In the genomic region with DNA sequence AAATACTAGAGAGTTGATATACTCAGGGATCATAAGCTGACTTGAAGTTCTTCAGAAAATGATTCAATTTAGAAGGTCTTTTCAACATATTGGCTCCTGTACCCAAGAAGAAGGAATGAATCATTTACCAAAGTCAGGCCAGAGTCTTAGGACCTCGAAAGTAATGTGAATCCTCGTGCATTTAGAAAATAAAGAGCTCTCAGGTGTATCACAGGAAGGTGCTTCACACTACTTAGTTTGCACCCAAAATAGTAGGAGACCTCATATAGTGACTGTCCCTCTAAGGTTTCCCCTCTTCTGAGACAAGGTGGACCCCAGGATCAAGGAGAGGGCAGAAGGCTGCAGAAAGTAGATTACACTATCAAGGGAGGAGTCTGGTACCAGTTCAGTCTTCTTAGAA, we compare ENCODE assay signal across 28 cellular contexts.
A peak's percentile ranks its signal among the peaks of the same experiment; 100 is the strongest.
DNase-seq lines count a peak whose midpoint lies in the region; ATAC-seq and TF ChIP-seq lines count a peak whose summit lies in the region.
"Had no signal": no experiment of that assay in that cellular context is flagged by ENCODE, and none has a peak within 500 bp of the region (broad histone marks: within the 10 kb centered on the region; RNA-seq: fewer than 3 reads in every experiment).

No MANE protein-coding gene starts in this region.

- H3K9me3 ChIP-seq in mucosa of descending colon, result no peaks in the 10 kb centered on the region
- H3K9me3 ChIP-seq: BE2C, gastrocnemius medialis, HAP-1, SJSA1, uterus had no signal

- no peaks in the 10 kb centered on the region for H3K9me3 Mint-ChIP-seq in chondrocyte (ENCODE audit: low read depth)
- H3K9me3 Mint-ChIP-seq in activated CD4-positive, alpha-beta T cell treated with anti-CD3 and anti-CD28 coated beads, Interleukin-2, amount 10 ng/mL, durations not matched to agents 7 days and 5 days, result no peaks in the 10 kb centered on the region
- H3K9me3 Mint-ChIP-seq: activated naive CD4-positive, alpha-beta T cell treated with anti-CD3 and anti-CD28 coated beads for 36 hours; effector memory CD8-positive, alpha-beta T cell; IgD-negative memory B cell; memory B cell had no signal

- POLR2A ChIA-PET in activated CD4-positive, alpha-beta T cell treated with anti-CD3 and anti-CD28 coated beads, Interleukin-2, amount 10 ng/mL, durations not matched to agents 7 days and 5 days (lab: Charles Lee), result no interaction called here

- H3K4me3 ChIP-seq in foreskin fibroblast (ENCODE audit: low read depth in 1 of 2, low read length in 2 of 2) (no peak overlapping the region), mucosa of descending colon (no peak overlapping the region)
- H3K4me3 ChIP-seq: gastrocnemius medialis, HAP-1, hepatocyte, SJSA1, uterus had no signal

- TF ChIP-seq CTCF in foreskin fibroblast (IDR thresholded peaks at IDR 0.05; ENCODE audit: low read depth, low read length), result no peak
- TF ChIP-seq CTCF in chondrocyte (IDR thresholded peaks at IDR 0.05), result no peak
- TF ChIP-seq CTCF in mucosa of descending colon (IDR thresholded peaks at IDR 0.05), result no peak

- CTCF ChIA-PET in activated CD4-positive, alpha-beta T cell treated with anti-CD3 and anti-CD28 coated beads, Interleukin-2, amount 10 ng/mL, durations not matched to agents 7 days and 5 days (lab: Charles Lee), result no interaction called here

- no peaks in the 10 kb centered on the region for H3K4me1 ChIP-seq in mucosa of descending colon (ENCODE audit: low read depth)
- H3K4me1 ChIP-seq: BE2C, gastrocnemius medialis, HAP-1, SJSA1, uterus had no signal

- intact Hi-C loops in mucosa of descending colon (cut with DNase I, micrococcal nuclease), result no loop called here

- H3K27ac Mint-ChIP-seq in chondrocyte (ENCODE audit: unreplicated experiment), result no peak overlapping the region
- H3K27ac Mint-ChIP-seq in activated CD4-positive, alpha-beta T cell treated with anti-CD3 and anti-CD28 coated beads, Interleukin-2, amount 10 ng/mL, durations not matched to agents 7 days and 5 days, result no peak overlapping the region
- H3K27ac Mint-ChIP-seq: activated naive CD4-positive, alpha-beta T cell treated with anti-CD3 and anti-CD28 coated beads for 36 hours; effector memory CD8-positive, alpha-beta T cell; IgD-negative memory B cell; memory B cell; progenitor cell of endocrine pancreas had no signal

- no peak overlapping the region for H3K4me3 Mint-ChIP-seq in chondrocyte (ENCODE audit: unreplicated experiment)
- no peak overlapping the region for H3K4me3 Mint-ChIP-seq in activated CD4-positive, alpha-beta T cell treated with anti-CD3 and anti-CD28 coated beads, Interleukin-2, amount 10 ng/mL, durations not matched to agents 7 days and 5 days
- H3K4me3 Mint-ChIP-seq: activated naive CD4-positive, alpha-beta T cell treated with anti-CD3 and anti-CD28 coated beads for 36 hours; effector memory CD8-positive, alpha-beta T cell; IgD-negative memory B cell; memory B cell had no signal

- no peaks in the 10 kb centered on the region for H3K36me3 ChIP-seq in mucosa of descending colon (ENCODE audit: low read depth)
- H3K36me3 ChIP-seq: BE2C, gastrocnemius medialis, HAP-1, SJSA1, uterus had no signal

- H3K36me3 Mint-ChIP-seq in chondrocyte (ENCODE audit: low read depth), result no peaks in the 10 kb centered on the region
- H3K36me3 Mint-ChIP-seq in activated CD4-positive, alpha-beta T cell treated with anti-CD3 and anti-CD28 coated beads, Interleukin-2, amount 10 ng/mL, durations not matched to agents 7 days and 5 days (ENCODE audit: low read depth), result no peaks in the 10 kb centered on the region
- H3K36me3 Mint-ChIP-seq: IgD-negative memory B cell, memory B cell had no signal

- H3K27me3 Mint-ChIP-seq in chondrocyte (ENCODE audit: low read depth), result peaks cover 5% of the 10 kb centered on the region
- H3K27me3 Mint-ChIP-seq in activated CD4-positive, alpha-beta T cell treated with anti-CD3 and anti-CD28 coated beads, Interleukin-2, amount 10 ng/mL, durations not matched to agents 7 days and 5 days, result peaks cover 22% of the 10 kb centered on the region

- H3K4me1 Mint-ChIP-seq in chondrocyte (ENCODE audit: low read depth), result peaks cover 14% of the 10 kb centered on the region
- H3K4me1 Mint-ChIP-seq in activated CD4-positive, alpha-beta T cell treated with anti-CD3 and anti-CD28 coated beads, Interleukin-2, amount 10 ng/mL, durations not matched to agents 7 days and 5 days, result no peaks in the 10 kb centered on the region
- H3K4me1 Mint-ChIP-seq: IgD-negative memory B cell, memory B cell had no signal

- ATAC-seq in GM18861 (IDR thresholded peaks at IDR 0.05; ENCODE audit: unreplicated experiment) (peak; percentile 48), GM21423 (IDR thresholded peaks at IDR 0.05; ENCODE audit: unreplicated experiment) (peak; percentile 75), HG03064 (IDR thresholded peaks at IDR 0.05; ENCODE audit: low read depth, unreplicated experiment) (peak; percentile 69), HG03460 (IDR thresholded peaks at IDR 0.05; ENCODE audit: unreplicated experiment) (peak; percentile 59), mucosa of descending colon (no peak)
- ATAC-seq: effector memory CD8-positive, alpha-beta T cell; esophagus mucosa; gastrocnemius medialis; Panc1; sciatic nerve had no signal

- no peak for DNase-seq in foreskin fibroblast
- DNase-seq in chondrocyte (ENCODE audit: low spot score), result no peak
- DNase-seq in activated CD4-positive, alpha-beta T cell treated with anti-CD3 and anti-CD28 coated beads, Interleukin-2, amount 10 ng/mL, durations not matched to agents 7 days and 5 days, result no peak
- DNase-seq in mucosa of descending colon, result no peak
- DNase-seq: activated naive CD4-positive, alpha-beta T cell treated with anti-CD3 and anti-CD28 coated beads for 36 hours; activated T-cell treated with anti-CD3 and anti-CD28 coated beads, Interleukin-2, amount 50 U/mL, for 48 hours; amniotic stem cell; BE2C; DMS153; effector memory CD8-positive, alpha-beta T cell; gastrocnemius medialis; NCI-H2081; stimulated activated CD4-positive, alpha-beta T cell treated with anti-CD3 and anti-CD28 coated beads, Interleukin-4, amount 100 ng/mL, for 4 hours; stimulated activated naive CD4-positive, alpha-beta T cell; uterus had no signal
